In the genomic region with DNA sequence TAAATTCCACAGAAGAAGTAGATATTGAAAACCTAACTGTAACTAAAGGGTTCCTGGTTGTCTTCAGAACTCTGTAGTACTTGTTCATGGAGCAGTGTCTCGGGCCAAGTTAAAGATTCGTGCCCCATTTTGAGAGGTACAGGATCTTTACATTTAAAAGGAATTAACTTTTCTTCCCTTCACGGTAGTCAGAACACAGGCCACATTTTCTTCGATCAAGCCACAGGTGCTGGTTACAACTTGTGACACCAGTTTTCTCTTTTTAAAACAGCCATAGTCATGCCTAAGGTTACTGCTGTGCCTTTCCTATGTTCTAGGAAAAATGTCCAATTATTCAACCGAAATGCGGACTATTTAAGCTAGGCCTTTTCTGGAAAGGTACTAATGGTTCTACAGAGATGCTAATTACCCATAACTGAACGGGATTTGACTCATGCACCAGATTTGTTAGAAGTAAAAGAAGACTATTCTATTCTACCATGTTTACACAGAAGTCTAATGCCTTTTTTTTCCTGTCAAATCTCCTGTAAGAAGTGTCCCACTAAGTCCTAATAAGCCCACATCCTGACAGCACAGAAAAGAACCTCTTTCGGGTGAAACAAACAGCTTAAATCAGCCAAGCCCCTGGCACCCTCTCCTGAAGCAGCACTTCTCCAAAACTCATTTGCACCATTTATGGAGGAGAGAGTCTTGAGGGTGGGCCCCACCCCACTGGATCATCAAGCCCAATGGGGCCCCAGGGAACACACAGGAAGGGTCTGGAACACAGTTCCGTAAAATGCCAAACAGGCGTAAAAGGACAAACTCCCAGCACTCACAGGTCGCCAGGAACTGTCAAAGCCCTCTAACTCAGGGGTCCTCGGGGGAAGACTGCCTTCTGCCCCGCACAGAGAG, we compare ENCODE assay signal across 9 cellular contexts. TPM values are rescaled to one million over a fixed set of nuclear protein-coding genes. Genes with fewer than 3 reads are reported as not detected.
DNase-seq lines count a peak whose midpoint lies in the region; ATAC-seq, FAIRE-seq and TF ChIP-seq lines count a peak whose summit lies in the region.
"Had no signal": no experiment of that assay in that cellular context is flagged by ENCODE, and none has a peak within 500 bp of the region (broad histone marks: within the 10 kb centered on the region; RNA-seq: fewer than 3 reads in every experiment).

No MANE protein-coding gene starts in this region.

- peak overlapping the region; percentile 44 for H2AFZ ChIP-seq in astrocyte (ENCODE audit: low read depth, low read length)

- H3K4me1 Mint-ChIP-seq in activated CD4-positive, alpha-beta T cell treated with anti-CD3 and anti-CD28 coated beads, Interleukin-2, amount 10 ng/mL, durations not matched to agents 7 days and 5 days = peaks cover 78% of the 10 kb centered on the region
- H3K4me1 Mint-ChIP-seq in astrocyte (ENCODE audit: low read depth, unreplicated experiment) = peaks cover 54% of the 10 kb centered on the region

- 23% methylated on average over 8 of the region's 13 CpGs for WGBS in right lobe of liver (ENCODE audit: insufficient coverage, low coverage, low lambda C conversion rate, missing lambda C conversion rate)
- 10 to 22% methylated on average over 13 of the region's 13 CpGs for WGBS in tibial nerve, 2 donors

- ATAC-seq in right lobe of liver = no peak

- H3K4me3 ChIP-seq in astrocyte (ENCODE audit: insufficient read depth, low read depth, low read length) (peak overlapping the region; percentile 77), right lobe of liver (peak overlapping the region; percentile 76 to 85 (median 80)), tibial nerve (peak overlapping the region; percentile 61 to 85 (median 73))

- H3K9ac ChIP-seq in astrocyte (ENCODE audit: low read length) = peak overlapping the region; percentile 90

- H3K27ac ChIP-seq in astrocyte (ENCODE audit: low read depth, low read length) (peak overlapping the region; percentile 40), right lobe of liver (peak overlapping the region; percentile 10 to 94 (median 64)), tibial nerve (peak overlapping the region; percentile 75 to 94 (median 90))

- H3K27ac Mint-ChIP-seq in activated CD4-positive, alpha-beta T cell treated with anti-CD3 and anti-CD28 coated beads, Interleukin-2, amount 10 ng/mL, durations not matched to agents 7 days and 5 days = peak overlapping the region; percentile 72
- peak overlapping the region; percentile 97 for H3K27ac Mint-ChIP-seq in astrocyte (ENCODE audit: unreplicated experiment)

- peaks cover 7% of the 10 kb centered on the region for H3K27me3 ChIP-seq in astrocyte (ENCODE audit: insufficient read depth, low read length)
- no peaks in the 10 kb centered on the region for H3K27me3 ChIP-seq in right lobe of liver
- no peaks in the 10 kb centered on the region for H3K27me3 ChIP-seq in tibial nerve

- no peak for TF ChIP-seq POLR2A in right lobe of liver (IDR thresholded peaks at IDR 0.05)
- no peak for TF ChIP-seq POLR2A in tibial nerve (IDR thresholded peaks at IDR 0.05)

- H3K27me3 Mint-ChIP-seq in activated CD4-positive, alpha-beta T cell treated with anti-CD3 and anti-CD28 coated beads, Interleukin-2, amount 10 ng/mL, durations not matched to agents 7 days and 5 days = peaks cover 27% of the 10 kb centered on the region
- no peaks in the 10 kb centered on the region for H3K27me3 Mint-ChIP-seq in astrocyte (ENCODE audit: low read depth, unreplicated experiment)

- peaks cover 23% of the 10 kb centered on the region for H3K4me1 ChIP-seq in astrocyte (ENCODE audit: insufficient read depth, low read length)
- H3K4me1 ChIP-seq in right lobe of liver = peaks cover 0 to 40% (median 9%) of the 10 kb centered on the region in 4 donors
- H3K4me1 ChIP-seq in tibial nerve = peaks cover 0 to 57% (median 37%) of the 10 kb centered on the region in 4 donors

- H3K36me3 Mint-ChIP-seq in activated CD4-positive, alpha-beta T cell treated with anti-CD3 and anti-CD28 coated beads, Interleukin-2, amount 10 ng/mL, durations not matched to agents 7 days and 5 days (ENCODE audit: low read depth) = peaks cover 5% of the 10 kb centered on the region
- no peaks in the 10 kb centered on the region for H3K36me3 Mint-ChIP-seq in astrocyte (ENCODE audit: low read depth, unreplicated experiment)

- peak in 1 of 2 donors; percentile 30 for TF ChIP-seq EP300 in tibial nerve (IDR thresholded peaks at IDR 0.05)

- H3K9me3 Mint-ChIP-seq in activated CD4-positive, alpha-beta T cell treated with anti-CD3 and anti-CD28 coated beads, Interleukin-2, amount 10 ng/mL, durations not matched to agents 7 days and 5 days = no peaks in the 10 kb centered on the region
- no peaks in the 10 kb centered on the region for H3K9me3 Mint-ChIP-seq in astrocyte (ENCODE audit: unreplicated experiment)

- H3K79me2 ChIP-seq in astrocyte (ENCODE audit: insufficient read depth, low read length) = peaks cover 58% of the 10 kb centered on the region

- intact Hi-C loops in right lobe of liver (cut with DNase I) = no loop called here

- no peak for DNase-seq in activated CD4-positive, alpha-beta T cell treated with anti-CD3 and anti-CD28 coated beads, Interleukin-2, amount 10 ng/mL, durations not matched to agents 7 days and 5 days
- DNase-seq in activated CD4-positive, alpha-beta T cell treated with anti-CD3 and anti-CD28 coated beads for 48 hours = no peak
- peak; percentile 16 for DNase-seq in astrocyte (ENCODE audit: low read depth)
- DNase-seq in right lobe of liver = no peak
- DNase-seq in tibial nerve (ENCODE audit: low spot score in 2 of 2) = no peak
- DNase-seq in cerebellar nuclear complex (lab: John Stamatoyannopoulos, UW) = no peak
- DNase-seq in stimulated activated CD4-positive, alpha-beta T cell treated with anti-CD3 and anti-CD28 coated beads, Interleukin-15, amount 100 ng/mL, for 24 hours = no peak
- no peak for DNase-seq in Kasumi-1 (lab: John Stamatoyannopoulos, UW)

- CTCF ChIA-PET in activated CD4-positive, alpha-beta T cell treated with anti-CD3 and anti-CD28 coated beads, Interleukin-2, amount 10 ng/mL, durations not matched to agents 7 days and 5 days (lab: Charles Lee) = interaction anchor here (0.7 to 0.9 kb wide), 2 partner anchors 11 to 91 kb away, joined by 3 read pairs; no protein-coding TSS in a partner anchor

- H3K4me2 ChIP-seq in astrocyte (ENCODE audit: low read length) = peak overlapping the region; percentile 99

- H3K36me3 ChIP-seq in astrocyte (ENCODE audit: insufficient read depth, low read length) = no peaks in the 10 kb centered on the region
- no peaks in the 10 kb centered on the region for H3K36me3 ChIP-seq in right lobe of liver
- no peaks in the 10 kb centered on the region for H3K36me3 ChIP-seq in tibial nerve

- no peak for FAIRE-seq in astrocyte (lab: Jason Lieb, UNC)
- FAIRE-seq: G401.6 had no signal

- no peak for TF ChIP-seq CTCF in astrocyte (IDR thresholded peaks at IDR 0.05; ENCODE audit: insufficient read depth, low read depth, low read length)
- no peak for TF ChIP-seq CTCF in right lobe of liver (IDR thresholded peaks at IDR 0.05)
- TF ChIP-seq CTCF in tibial nerve (IDR thresholded peaks at IDR 0.05) = no peak

- POLR2A ChIA-PET in activated CD4-positive, alpha-beta T cell treated with anti-CD3 and anti-CD28 coated beads, Interleukin-2, amount 10 ng/mL, durations not matched to agents 7 days and 5 days (lab: Charles Lee) = no interaction called here

- peaks cover 49% of the 10 kb centered on the region for H4K20me1 ChIP-seq in astrocyte (ENCODE audit: insufficient read depth, low read length)

- H3K4me3 Mint-ChIP-seq in activated CD4-positive, alpha-beta T cell treated with anti-CD3 and anti-CD28 coated beads, Interleukin-2, amount 10 ng/mL, durations not matched to agents 7 days and 5 days = peak overlapping the region; percentile 92
- peak overlapping the region; percentile 99 for H3K4me3 Mint-ChIP-seq in astrocyte (ENCODE audit: unreplicated experiment)

- H3K9me3 ChIP-seq in astrocyte (ENCODE audit: insufficient read depth, low read depth, low read length) (no peaks in the 10 kb centered on the region), right lobe of liver (no peaks in the 10 kb centered on the region), tibial nerve (no peaks in the 10 kb centered on the region)

RNA-seq across cellular contexts. Expression of gene LRIG1, which starts 1.9 kb away (rescaled TPM):
- 10 to 100 TPM; 26.1 to 26.4 TPM for total RNA-seq in activated CD4-positive, alpha-beta T cell treated with anti-CD3 and anti-CD28 coated beads, Interleukin-2, amount 10 ng/mL, durations not matched to agents 7 days and 5 days
- total RNA-seq in astrocyte = 39.7 and 45.3 TPM in 2 replicates
- total RNA-seq in right lobe of liver = 10 to 100 TPM; 15.8 to 23.2 (median 17.8) TPM
- total RNA-seq in tibial nerve = 10 to 100 TPM; 48.6 to 58.6 (median 52.5) TPM

Comparison
In these comparisons a context has a peak if more than half of its experiments do, and no peak if none do; other contexts are left out.
1. H3K27ac ChIP-seq: peak in every context shown above with its lines; median percentile 90 in tibial nerve; 64 in right lobe of liver; 40 in astrocyte.